In the genomic region with DNA sequence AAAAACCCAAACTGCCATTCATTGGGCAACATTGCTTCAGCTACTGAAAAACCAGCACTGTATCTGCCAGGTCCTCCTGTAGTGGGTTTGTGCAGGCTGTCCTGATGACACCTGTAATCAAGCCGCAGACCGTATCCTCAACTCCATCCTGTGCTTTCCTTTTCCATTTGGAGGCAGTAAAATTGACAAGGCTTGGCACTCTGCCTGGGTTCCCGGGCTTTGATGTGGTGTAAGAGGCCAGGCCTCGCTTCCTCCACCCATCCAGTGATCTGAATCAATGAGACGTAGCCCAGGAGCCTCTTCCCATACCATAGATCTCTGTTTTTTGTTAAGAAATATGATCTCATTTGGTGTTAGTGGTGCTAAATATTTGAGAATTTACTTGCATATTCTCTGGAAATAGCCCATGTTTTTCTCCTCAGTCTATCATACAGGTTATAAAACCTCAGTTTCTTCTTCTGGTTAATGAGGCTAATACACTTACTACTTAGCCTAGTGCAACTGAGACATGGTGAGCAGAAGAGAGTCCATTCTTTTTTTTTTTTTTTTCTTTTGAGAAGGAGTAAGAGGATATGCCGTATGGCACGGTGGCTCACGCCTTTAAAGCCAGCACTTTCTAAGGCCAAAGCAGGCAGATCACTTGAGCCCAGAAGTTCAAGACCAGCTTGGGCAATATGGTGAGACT, we compare ENCODE assay signal across 12 cellular contexts. TPM values are rescaled to one million over a fixed set of nuclear protein-coding genes. Genes with fewer than 3 reads are reported as not detected.
DNase-seq lines count a peak whose midpoint lies in the region; ATAC-seq, FAIRE-seq and TF ChIP-seq lines count a peak whose summit lies in the region.
"Had no signal": no experiment of that assay in that cellular context is flagged by ENCODE, and none has a peak within 500 bp of the region (broad histone marks: within the 10 kb centered on the region; RNA-seq: fewer than 3 reads in every experiment).

No MANE protein-coding gene starts in this region.

- peak; percentile 75 for DNase-seq in DMS 273 (lab: John Stamatoyannopoulos, UW; ENCODE audit: unreplicated experiment)
- DNase-seq in DMS 273 treated with DMSO at 0.1 percent for 48 hours (lab: John Stamatoyannopoulos, UW) = no peak
- DNase-seq in NCI-H2196 treated with DMSO at 0.1 percent for 48 hours (lab: John Stamatoyannopoulos, UW; ENCODE audit: unreplicated experiment) = peak; percentile 44
- DNase-seq in dermis blood vessel endothelial cell = peak; percentile 47
- peak; percentile 69 for DNase-seq in small intestine
- DNase-seq in ACHN = no peak
- DNase-seq in spleen = no peak
- DNase-seq: activated T-cell treated with anti-CD3 and anti-CD28 coated beads, Interleukin-2, amount 50 U/mL, for 4 hours; stimulated activated CD4-positive, alpha-beta T cell treated with anti-CD3 and anti-CD28 coated beads, Interleukin-4, amount 100 ng/mL, for 24 hours; T-helper 17 cell had no signal

- in situ Hi-C loops in ACHN (cut with HindIII; ENCODE audit: low pct_ligation_motif_present, low pct_unique_long_range_greater_than_20kb, low sequenced_read_pairs) = no loop called here

- intact Hi-C loops in spleen (cut with DNase I; ENCODE audit: low total_unique reads) = no loop called here

- WGBS in small intestine, 3 donors = 39 to 62% (median 53%) methylated on average over 8 of the region's 8 CpGs
- WGBS in spleen, 5 donors = 65 to 72% (median 68%) methylated on average over 8 of the region's 8 CpGs

- FAIRE-seq in small intestine (lab: Jason Lieb, UNC) = no peak

- H3K4me1 ChIP-seq in small intestine (ENCODE audit: control insufficient read depth in 2 of 2, insufficient read depth in 1 of 2, low read depth in 1 of 2, low read length in 1 of 2) (no peaks in the 10 kb centered on the region), spleen (no peaks in the 10 kb centered on the region)

- no peaks in the 10 kb centered on the region for H3K27me3 ChIP-seq in small intestine (ENCODE audit: control insufficient read depth in 2 of 2, insufficient read depth in 2 of 2, low read length in 2 of 2)
- no peaks in the 10 kb centered on the region for H3K27me3 ChIP-seq in spleen (replicated peaks in 1 of 7)

- TF ChIP-seq CTCF in spleen (IDR thresholded peaks at IDR 0.05 in 8 of 11, conservative IDR thresholded peaks at IDR 0.05 in 3 of 11) = no peak

- no peak overlapping the region for H3K4me3 ChIP-seq in small intestine (ENCODE audit: low read depth in 1 of 2, low read length in 2 of 2)
- H3K4me3 ChIP-seq in spleen = no peak overlapping the region

- H3K36me3 ChIP-seq in small intestine (ENCODE audit: control insufficient read depth in 2 of 2, insufficient read depth in 2 of 2, low read length in 2 of 2) (no peaks in the 10 kb centered on the region), spleen (peaks cover 0 to 1% (median 0%) of the 10 kb centered on the region in 6 donors)

- H3K27ac ChIP-seq in small intestine (ENCODE audit: low read depth in 1 of 2, low read length in 1 of 2) (no peak overlapping the region), spleen (no peak overlapping the region)
- H3K27ac ChIP-seq: 22Rv1 had no signal

- no peak for ATAC-seq in GM21717 (IDR thresholded peaks at IDR 0.05; ENCODE audit: unreplicated experiment)
- ATAC-seq: activated T-cell treated with anti-CD3 and anti-CD28 coated beads, Interleukin-2, amount 50 U/mL, for 4 hours; T-helper 17 cell had no signal

- no peaks in the 10 kb centered on the region for H3K9me3 ChIP-seq in small intestine (ENCODE audit: control insufficient read depth, low read depth)
- no peaks in the 10 kb centered on the region for H3K9me3 ChIP-seq in spleen

- no peak for TF ChIP-seq POLR2A in spleen (IDR thresholded peaks at IDR 0.05)

RNA-seq across cellular contexts. Expression of gene LSM11, which starts 34.8 kb away (rescaled TPM):
- total RNA-seq in dermis blood vessel endothelial cell (8.9 and 11.2 TPM in 2 replicates), spleen (1 to 10 TPM; 3.0 to 4.6 (median 3.5) TPM)
- polyA plus RNA-seq in small intestine (1 to 10 TPM; 1.4 to 2.1 (median 2.0) TPM), spleen (1 to 10 TPM; 1.2 to 1.5 (median 1.3) TPM)

RNA-seq across cellular contexts. Expression of gene THG1L, which starts 47.0 kb away (rescaled TPM):
- total RNA-seq in dermis blood vessel endothelial cell (4.4 and 7.1 TPM in 2 replicates), spleen (10 to 100 TPM in 2 of 7 donors, 1 to 10 TPM in 5; 7.5 to 13.0 (median 8.8) TPM)
- polyA plus RNA-seq in small intestine (10 to 100 TPM in 2 of 3 donors, 1 to 10 TPM in 1; 6.0 to 15.1 (median 14.3) TPM), spleen (10 to 100 TPM in 2 of 3 donors, 1 to 10 TPM in 1; 8.3 to 17.8 (median 17.0) TPM)

Comparison
In these comparisons a context has a peak if more than half of its experiments do, and no peak if none do; other contexts are left out.
1. DNase-seq: peak in DMS 273 (single experiment), NCI-H2196 treated with DMSO at 0.1 percent for 48 hours (single experiment), dermis blood vessel endothelial cell (single experiment) and small intestine (single experiment); none in DMS 273 treated with DMSO at 0.1 percent for 48 hours (single experiment), ACHN (single experiment) and spleen (single experiment).